ENCODE assay signal across 25 cellular contexts in genomic region chr4:150178161-150178560, GRCh38.
DNase-seq lines count a peak whose midpoint lies in the region; ATAC-seq, FAIRE-seq and TF ChIP-seq lines count a peak whose summit lies in the region.
"Had no signal": no experiment of that assay in that cellular context is flagged by ENCODE, and none has a peak within 500 bp of the region (broad histone marks: within the 10 kb centered on the region; RNA-seq: fewer than 3 reads in every experiment).

No MANE protein-coding gene starts in this region.

- H3K27me3 Mint-ChIP-seq in astrocyte (ENCODE audit: low read depth, unreplicated experiment), result no peaks in the 10 kb centered on the region

- H3K27ac ChIP-seq in left ventricle myocardium inferior (replicated peaks), result peak overlapping the region; percentile 4
- no peak overlapping the region for H3K27ac ChIP-seq in astrocyte (ENCODE audit: low read depth, low read length)
- no peak overlapping the region for H3K27ac ChIP-seq in small intestine (ENCODE audit: low read depth in 1 of 2, low read length in 1 of 2)
- H3K27ac ChIP-seq: A549, C4-2B, esophagus squamous epithelium, ovary had no signal

- no peak overlapping the region for H3K4me3 Mint-ChIP-seq in astrocyte (ENCODE audit: unreplicated experiment)
- H3K4me3 Mint-ChIP-seq: activated CD8-positive, alpha-beta T cell treated with anti-CD3 and anti-CD28 coated beads, Interleukin-2, amount 10 ng/mL, durations not matched to agents 7 days and 5 days; naive thymus-derived CD4-positive, alpha-beta T cell had no signal

- H3K36me3 ChIP-seq in left ventricle myocardium inferior, result no peaks in the 10 kb centered on the region
- H3K36me3 ChIP-seq in astrocyte (ENCODE audit: insufficient read depth, low read length), result no peaks in the 10 kb centered on the region
- H3K36me3 ChIP-seq in small intestine (ENCODE audit: control insufficient read depth in 2 of 2, insufficient read depth in 2 of 2, low read length in 2 of 2), result no peaks in the 10 kb centered on the region
- H3K36me3 ChIP-seq: esophagus squamous epithelium, ovary had no signal

- H3K27me3 ChIP-seq in left ventricle myocardium inferior (ENCODE audit: low read depth), result no peaks in the 10 kb centered on the region
- H3K27me3 ChIP-seq in astrocyte (ENCODE audit: insufficient read depth, low read length), result no peaks in the 10 kb centered on the region
- no peaks in the 10 kb centered on the region for H3K27me3 ChIP-seq in small intestine (ENCODE audit: control insufficient read depth in 2 of 2, insufficient read depth in 2 of 2, low read length in 2 of 2)
- H3K27me3 ChIP-seq: ovary had no signal

- DNase-seq in left ventricle myocardium inferior (no peak), left ventricle myocardium superior (no peak), astrocyte (ENCODE audit: low read depth) (peak; percentile 86), hepatic stellate cell (ENCODE audit: low spot score) (peak; percentile 37), stromal cell of bone marrow (ENCODE audit: low read depth) (peak; percentile 35), small intestine (no peak), NCI-H187 treated with DMSO at 0.1 percent for 48 hours (lab: John Stamatoyannopoulos, UW) (no peak)
- DNase-seq: activated CD8-positive, alpha-beta T cell treated with anti-CD3 and anti-CD28 coated beads, Interleukin-2, amount 10 ng/mL, durations not matched to agents 7 days and 5 days; activated naive CD4-positive, alpha-beta T cell; esophagus squamous epithelium; GF-D8; HCEC 1CT; KBM-7; mesenchymal stem cell; naive thymus-derived CD4-positive, alpha-beta T cell; NCI-H748 treated with DMSO at 0.1 percent for 48 hours; ovary; substantia nigra had no signal

- intact Hi-C loops in left ventricle myocardium inferior (cut with micrococcal nuclease) (no loop called here), left ventricle myocardium superior (cut with micrococcal nuclease) (no loop called here)

- WGBS in small intestine, 3 donors, result 48 to 52% (median 49%) methylated on average over 4 of the region's 4 CpGs

- peaks cover 21% of the 10 kb centered on the region for H3K4me1 Mint-ChIP-seq in astrocyte (ENCODE audit: low read depth, unreplicated experiment)

- peak overlapping the region; percentile 33 for H3K4me2 ChIP-seq in astrocyte (ENCODE audit: low read length)
- H3K4me2 ChIP-seq: A549 had no signal

- peaks cover 4% of the 10 kb centered on the region for H3K9me3 Mint-ChIP-seq in astrocyte (ENCODE audit: unreplicated experiment)
- H3K9me3 Mint-ChIP-seq: naive thymus-derived CD4-positive, alpha-beta T cell had no signal

- H3K4me1 ChIP-seq in left ventricle myocardium inferior, result peaks cover 76% of the 10 kb centered on the region
- H3K4me1 ChIP-seq in astrocyte (ENCODE audit: insufficient read depth, low read length), result peaks cover 31% of the 10 kb centered on the region
- H3K4me1 ChIP-seq in small intestine (ENCODE audit: control insufficient read depth in 2 of 2, insufficient read depth in 1 of 2, low read depth in 1 of 2, low read length in 1 of 2), result no peaks in the 10 kb centered on the region

- no peak for ATAC-seq in left ventricle myocardium superior
- no peak for ATAC-seq in esophagus mucosa
- ATAC-seq: A549; activated CD4-positive, CD25-positive, alpha-beta regulatory T cell treated with anti-CD3 and anti-CD28 coated beads, Interleukin-2, amount 50 U/mL, for 24 hours; activated CD8-positive, alpha-beta T cell treated with anti-CD3 and anti-CD28 coated beads, Interleukin-2, amount 10 ng/mL, durations not matched to agents 7 days and 5 days; naive thymus-derived CD4-positive, alpha-beta T cell; sciatic nerve had no signal

- no peaks in the 10 kb centered on the region for H3K36me3 Mint-ChIP-seq in astrocyte (ENCODE audit: low read depth, unreplicated experiment)
- H3K36me3 Mint-ChIP-seq: naive thymus-derived CD4-positive, alpha-beta T cell had no signal

- H2AFZ ChIP-seq in astrocyte (ENCODE audit: low read depth, low read length), result no peak overlapping the region

- H3K27ac Mint-ChIP-seq in astrocyte (ENCODE audit: unreplicated experiment), result no peak overlapping the region
- H3K27ac Mint-ChIP-seq: activated CD8-positive, alpha-beta T cell treated with anti-CD3 and anti-CD28 coated beads, Interleukin-2, amount 10 ng/mL, durations not matched to agents 7 days and 5 days; naive thymus-derived CD4-positive, alpha-beta T cell had no signal

- no peaks in the 10 kb centered on the region for H3K9me3 ChIP-seq in left ventricle myocardium inferior (replicated peaks)
- no peaks in the 10 kb centered on the region for H3K9me3 ChIP-seq in astrocyte (ENCODE audit: insufficient read depth, low read depth, low read length)
- H3K9me3 ChIP-seq in small intestine (ENCODE audit: control insufficient read depth, low read depth), result no peaks in the 10 kb centered on the region
- H3K9me3 ChIP-seq: A549, esophagus squamous epithelium, ovary had no signal

- H3K79me2 ChIP-seq in astrocyte (ENCODE audit: insufficient read depth, low read length), result peaks cover 5% of the 10 kb centered on the region

- no peaks in the 10 kb centered on the region for H4K20me1 ChIP-seq in astrocyte (ENCODE audit: insufficient read depth, low read length)

- FAIRE-seq in astrocyte (lab: Jason Lieb, UNC), result no peak
- FAIRE-seq in small intestine (lab: Jason Lieb, UNC), result no peak
- FAIRE-seq: A549, colon, D721Med had no signal

- no peak for TF ChIP-seq CTCF in left ventricle myocardium inferior (IDR thresholded peaks at IDR 0.05; ENCODE audit: borderline replicate concordance)
- TF ChIP-seq CTCF in astrocyte (IDR thresholded peaks at IDR 0.05; ENCODE audit: insufficient read depth, low read depth, low read length), result no peak

- H3K4me3 ChIP-seq in left ventricle myocardium inferior (no peak overlapping the region), astrocyte (ENCODE audit: insufficient read depth, low read depth, low read length) (no peak overlapping the region), small intestine (ENCODE audit: low read depth in 1 of 2, low read length in 2 of 2) (no peak overlapping the region)
- H3K4me3 ChIP-seq: A549, esophagus squamous epithelium, ovary had no signal

- H3K9ac ChIP-seq in astrocyte (ENCODE audit: low read length), result no peak overlapping the region

Comparison
In these comparisons a context has a peak if more than half of its experiments do, and no peak if none do; other contexts are left out.
1. DNase-seq: peak in astrocyte (single experiment), hepatic stellate cell (single experiment) and stromal cell of bone marrow (single experiment); none in left ventricle myocardium inferior (single experiment), left ventricle myocardium superior (single experiment), small intestine (single experiment) and NCI-H187 treated with DMSO at 0.1 percent for 48 hours (single experiment).